Comparison of ENCODE assay signal across 1 cellular context in genomic region chr6:104460759-104461530, GRCh38.
TF ChIP-seq lines count a peak whose summit lies in the region.

No MANE protein-coding gene starts in this region.

TF ChIP-seq in K562, 482 proteins besides CTCF, POLR2A, EP300 and RAD21 (continued from another document):
- TF ChIP-seq TEAD2 (tag; IDR thresholded peaks at IDR 0.05): no peak
- TF ChIP-seq MAFK (IDR thresholded peaks at IDR 0.05; ENCODE audit: low read length): peak; percentile 12; the same call in 1 of the 2 replicates
- no peak for TF ChIP-seq HNRNPUL1 (IDR thresholded peaks at IDR 0.05; ENCODE audit: low read length)
